ENCODE assay signal across 1 cellular context in the genomic region with DNA sequence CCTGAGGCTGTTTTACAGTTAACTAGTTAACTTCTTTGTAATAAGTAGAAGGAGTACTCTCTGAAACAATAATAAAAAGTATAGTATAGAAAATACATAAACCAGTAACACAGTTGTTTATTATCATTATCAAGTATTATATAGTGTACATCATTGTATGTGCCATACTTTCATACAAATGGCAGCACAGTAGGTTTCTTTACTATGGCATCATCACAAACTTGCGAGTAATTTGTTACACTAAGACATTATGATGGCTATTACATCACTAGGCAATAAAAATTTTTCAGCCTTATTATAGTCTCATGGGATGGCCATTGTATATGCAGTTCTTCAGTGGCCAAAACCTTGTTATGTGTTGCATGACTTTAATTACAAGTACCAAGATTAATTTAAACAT.
TF ChIP-seq lines count a peak whose summit lies in the region.

No MANE protein-coding gene starts in this region.

TF ChIP-seq in HEK293, 187 proteins besides CTCF, POLR2A, EP300 and RAD21 (continued from another document):
- TF ChIP-seq, protein P1, sequence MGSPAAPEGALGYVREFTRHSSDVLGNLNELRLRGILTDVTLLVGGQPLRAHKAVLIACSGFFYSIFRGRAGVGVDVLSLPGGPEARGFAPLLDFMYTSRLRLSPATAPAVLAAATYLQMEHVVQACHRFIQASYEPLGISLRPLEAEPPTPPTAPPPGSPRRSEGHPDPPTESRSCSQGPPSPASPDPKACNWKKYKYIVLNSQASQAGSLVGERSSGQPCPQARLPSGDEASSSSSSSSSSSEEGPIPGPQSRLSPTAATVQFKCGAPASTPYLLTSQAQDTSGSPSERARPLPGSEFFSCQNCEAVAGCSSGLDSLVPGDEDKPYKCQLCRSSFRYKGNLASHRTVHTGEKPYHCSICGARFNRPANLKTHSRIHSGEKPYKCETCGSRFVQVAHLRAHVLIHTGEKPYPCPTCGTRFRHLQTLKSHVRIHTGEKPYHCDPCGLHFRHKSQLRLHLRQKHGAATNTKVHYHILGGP (tag by site-specific recombination; IDR thresholded peaks at IDR 0.05), result no peak
- TF ChIP-seq ZFP69B (tag by site-specific recombination; IDR thresholded peaks at IDR 0.05) (no peak), FEZF1 (tag by site-specific recombination; IDR thresholded peaks at IDR 0.05) (0 out of 2 replicates have a peak, but pooled peaks have one; percentile 9), ZBTB20 (tag by site-specific recombination; IDR thresholded peaks at IDR 0.05) (no peak), ZSCAN23 (tag by site-specific recombination; IDR thresholded peaks at IDR 0.05) (no peak), KLF7 (tag by site-specific recombination; IDR thresholded peaks at IDR 0.05; ENCODE audit: borderline replicate concordance) (no peak), ZEB2 (tag by site-specific recombination; IDR thresholded peaks at IDR 0.05) (0 out of 2 replicates have a peak, but pooled peaks have one; percentile 29), ZBTB21 (tag by site-specific recombination; IDR thresholded peaks at IDR 0.05) (peak; percentile 64), ZFP37 (tag by site-specific recombination; IDR thresholded peaks at IDR 0.05) (no peak), ZNF785 (tag by site-specific recombination; IDR thresholded peaks at IDR 0.05) (no peak), ZNF366 (tag by site-specific recombination; conservative IDR thresholded peaks at IDR 0.05) (peak; percentile 53; the same call in 1 of the 2 replicates), ZNF530 (tag by site-specific recombination; IDR thresholded peaks at IDR 0.05; ENCODE audit: low read depth) (no peak), ZNF664 (tag by site-specific recombination; IDR thresholded peaks at IDR 0.05) (no peak), ZNF558 (tag by site-specific recombination; IDR thresholded peaks at IDR 0.05) (no peak), ZNF555 (tag by site-specific recombination; conservative IDR thresholded peaks at IDR 0.05) (no peak), ZNF391 (tag by site-specific recombination; IDR thresholded peaks at IDR 0.05; ENCODE audit: borderline replicate concordance, low read depth) (no peak), ZNF510 (tag by site-specific recombination; IDR thresholded peaks at IDR 0.05; ENCODE audit: insufficient replicate concordance) (no peak), ZNF596 (tag by site-specific recombination; IDR thresholded peaks at IDR 0.05) (no peak), ZNF394 (tag by site-specific recombination; IDR thresholded peaks at IDR 0.05; ENCODE audit: borderline replicate concordance) (no peak), ZNF121 (tag by site-specific recombination; IDR thresholded peaks at IDR 0.05) (no peak), ZNF629 (tag by site-specific recombination; IDR thresholded peaks at IDR 0.05) (peak; percentile 71), HOXC10 (CRISPR knock-in tag; IDR thresholded peaks at IDR 0.05) (no peak), ZNF626 (tag by site-specific recombination; IDR thresholded peaks at IDR 0.05) (no peak), EGR2 (tag by site-specific recombination; IDR thresholded peaks at IDR 0.05; ENCODE audit: low read depth) (no peak), ZNF660 (tag by site-specific recombination; IDR thresholded peaks at IDR 0.05) (no peak), HOXA7 (CRISPR knock-in tag; IDR thresholded peaks at IDR 0.05; ENCODE audit: borderline replicate concordance) (no peak), ZNF132 (tag by site-specific recombination; IDR thresholded peaks at IDR 0.05; ENCODE audit: borderline replicate concordance) (no peak), ZNF561 (tag by site-specific recombination; IDR thresholded peaks at IDR 0.05; ENCODE audit: borderline replicate concordance) (no peak), IKZF3 (tag by site-specific recombination; IDR thresholded peaks at IDR 0.05) (no peak), ZNF768 (tag by site-specific recombination; IDR thresholded peaks at IDR 0.05) (no peak)
- TF ChIP-seq, protein P2, sequence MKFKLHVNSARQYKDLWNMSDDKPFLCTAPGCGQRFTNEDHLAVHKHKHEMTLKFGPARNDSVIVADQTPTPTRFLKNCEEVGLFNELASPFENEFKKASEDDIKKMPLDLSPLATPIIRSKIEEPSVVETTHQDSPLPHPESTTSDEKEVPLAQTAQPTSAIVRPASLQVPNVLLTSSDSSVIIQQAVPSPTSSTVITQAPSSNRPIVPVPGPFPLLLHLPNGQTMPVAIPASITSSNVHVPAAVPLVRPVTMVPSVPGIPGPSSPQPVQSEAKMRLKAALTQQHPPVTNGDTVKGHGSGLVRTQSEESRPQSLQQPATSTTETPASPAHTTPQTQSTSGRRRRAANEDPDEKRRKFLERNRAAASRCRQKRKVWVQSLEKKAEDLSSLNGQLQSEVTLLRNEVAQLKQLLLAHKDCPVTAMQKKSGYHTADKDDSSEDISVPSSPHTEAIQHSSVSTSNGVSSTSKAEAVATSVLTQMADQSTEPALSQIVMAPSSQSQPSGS (tag by site-specific recombination; IDR thresholded peaks at IDR 0.05; ENCODE audit: low read depth), result peak; percentile 46; the same call in 1 of the 2 replicates
- TF ChIP-seq, protein P3, sequence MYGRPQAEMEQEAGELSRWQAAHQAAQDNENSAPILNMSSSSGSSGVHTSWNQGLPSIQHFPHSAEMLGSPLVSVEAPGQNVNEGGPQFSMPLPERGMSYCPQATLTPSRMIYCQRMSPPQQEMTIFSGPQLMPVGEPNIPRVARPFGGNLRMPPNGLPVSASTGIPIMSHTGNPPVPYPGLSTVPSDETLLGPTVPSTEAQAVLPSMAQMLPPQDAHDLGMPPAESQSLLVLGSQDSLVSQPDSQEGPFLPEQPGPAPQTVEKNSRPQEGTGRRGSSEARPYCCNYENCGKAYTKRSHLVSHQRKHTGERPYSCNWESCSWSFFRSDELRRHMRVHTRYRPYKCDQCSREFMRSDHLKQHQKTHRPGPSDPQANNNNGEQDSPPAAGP (tag by site-specific recombination; IDR thresholded peaks at IDR 0.05), result no peak
- TF ChIP-seq, protein P4, sequence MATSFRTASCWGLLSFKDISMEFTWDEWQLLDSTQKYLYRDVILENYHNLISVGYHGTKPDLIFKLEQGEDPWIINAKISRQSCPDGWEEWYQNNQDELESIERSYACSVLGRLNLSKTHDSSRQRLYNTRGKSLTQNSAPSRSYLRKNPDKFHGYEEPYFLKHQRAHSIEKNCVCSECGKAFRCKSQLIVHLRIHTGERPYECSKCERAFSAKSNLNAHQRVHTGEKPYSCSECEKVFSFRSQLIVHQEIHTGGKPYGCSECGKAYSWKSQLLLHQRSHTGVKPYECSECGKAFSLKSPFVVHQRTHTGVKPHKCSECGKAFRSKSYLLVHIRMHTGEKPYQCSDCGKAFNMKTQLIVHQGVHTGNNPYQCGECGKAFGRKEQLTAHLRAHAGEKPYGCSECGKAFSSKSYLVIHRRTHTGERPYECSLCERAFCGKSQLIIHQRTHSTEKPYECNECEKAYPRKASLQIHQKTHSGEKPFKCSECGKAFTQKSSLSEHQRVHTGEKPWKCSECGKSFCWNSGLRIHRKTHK (tag by site-specific recombination; IDR thresholded peaks at IDR 0.05), result no peak
- TF ChIP-seq, protein P5, sequence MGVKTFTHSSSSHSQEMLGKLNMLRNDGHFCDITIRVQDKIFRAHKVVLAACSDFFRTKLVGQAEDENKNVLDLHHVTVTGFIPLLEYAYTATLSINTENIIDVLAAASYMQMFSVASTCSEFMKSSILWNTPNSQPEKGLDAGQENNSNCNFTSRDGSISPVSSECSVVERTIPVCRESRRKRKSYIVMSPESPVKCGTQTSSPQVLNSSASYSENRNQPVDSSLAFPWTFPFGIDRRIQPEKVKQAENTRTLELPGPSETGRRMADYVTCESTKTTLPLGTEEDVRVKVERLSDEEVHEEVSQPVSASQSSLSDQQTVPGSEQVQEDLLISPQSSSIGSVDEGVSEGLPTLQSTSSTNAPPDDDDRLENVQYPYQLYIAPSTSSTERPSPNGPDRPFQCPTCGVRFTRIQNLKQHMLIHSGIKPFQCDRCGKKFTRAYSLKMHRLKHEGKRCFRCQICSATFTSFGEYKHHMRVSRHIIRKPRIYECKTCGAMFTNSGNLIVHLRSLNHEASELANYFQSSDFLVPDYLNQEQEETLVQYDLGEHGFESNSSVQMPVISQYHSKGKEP (tag by site-specific recombination; IDR thresholded peaks at IDR 0.05), result 0 out of 2 replicates have a peak, but pooled peaks have one; percentile 44
- TF ChIP-seq, protein P6, sequence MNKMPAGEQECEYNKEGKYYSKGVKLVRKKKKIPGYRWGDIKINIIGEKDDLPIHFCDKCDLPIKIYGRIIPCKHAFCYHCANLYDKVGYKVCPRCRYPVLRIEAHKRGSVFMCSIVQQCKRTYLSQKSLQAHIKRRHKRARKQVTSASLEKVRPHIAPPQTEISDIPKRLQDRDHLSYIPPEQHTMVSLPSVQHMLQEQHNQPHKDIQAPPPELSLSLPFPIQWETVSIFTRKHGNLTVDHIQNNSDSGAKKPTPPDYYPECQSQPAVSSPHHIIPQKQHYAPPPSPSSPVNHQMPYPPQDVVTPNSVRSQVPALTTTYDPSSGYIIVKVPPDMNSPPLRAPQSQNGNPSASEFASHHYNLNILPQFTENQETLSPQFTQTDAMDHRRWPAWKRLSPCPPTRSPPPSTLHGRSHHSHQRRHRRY (tag by site-specific recombination; IDR thresholded peaks at IDR 0.05), result no peak
- TF ChIP-seq, protein P7, sequence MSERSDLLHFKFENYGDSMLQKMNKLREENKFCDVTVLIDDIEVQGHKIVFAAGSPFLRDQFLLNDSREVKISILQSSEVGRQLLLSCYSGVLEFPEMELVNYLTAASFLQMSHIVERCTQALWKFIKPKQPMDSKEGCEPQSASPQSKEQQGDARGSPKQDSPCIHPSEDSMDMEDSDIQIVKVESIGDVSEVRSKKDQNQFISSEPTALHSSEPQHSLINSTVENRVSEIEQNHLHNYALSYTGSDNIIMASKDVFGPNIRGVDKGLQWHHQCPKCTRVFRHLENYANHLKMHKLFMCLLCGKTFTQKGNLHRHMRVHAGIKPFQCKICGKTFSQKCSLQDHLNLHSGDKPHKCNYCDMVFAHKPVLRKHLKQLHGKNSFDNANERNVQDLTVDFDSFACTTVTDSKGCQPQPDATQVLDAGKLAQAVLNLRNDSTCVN (tag by site-specific recombination; optimal IDR thresholded peaks at IDR 0.05), result no peak
- TF ChIP-seq, protein P8, sequence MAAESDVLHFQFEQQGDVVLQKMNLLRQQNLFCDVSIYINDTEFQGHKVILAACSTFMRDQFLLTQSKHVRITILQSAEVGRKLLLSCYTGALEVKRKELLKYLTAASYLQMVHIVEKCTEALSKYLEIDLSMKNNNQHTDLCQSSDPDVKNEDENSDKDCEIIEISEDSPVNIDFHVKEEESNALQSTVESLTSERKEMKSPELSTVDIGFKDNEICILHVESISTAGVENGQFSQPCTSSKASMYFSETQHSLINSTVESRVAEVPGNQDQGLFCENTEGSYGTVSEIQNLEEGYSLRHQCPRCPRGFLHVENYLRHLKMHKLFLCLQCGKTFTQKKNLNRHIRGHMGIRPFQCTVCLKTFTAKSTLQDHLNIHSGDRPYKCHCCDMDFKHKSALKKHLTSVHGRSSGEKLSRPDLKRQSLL (tag by site-specific recombination; IDR thresholded peaks at IDR 0.05), result no peak
